Comparison of ENCODE assay signal across 8 cellular contexts in genomic region chr14:26597136-26598080, GRCh38. TPM values are rescaled to one million over a fixed set of nuclear protein-coding genes. Genes with fewer than 3 reads are reported as not detected.
DNase-seq lines count a peak whose midpoint lies in the region; ATAC-seq and TF ChIP-seq lines count a peak whose summit lies in the region.

Gene NOVA1 (minus strand): TSS chr14:26598033. CDS start chr14:26597436, 597 bp downstream.

- ATAC-seq in HG02678 (IDR thresholded peaks at IDR 0.05; ENCODE audit: unreplicated experiment) (peak; percentile 13), GM19023 (IDR thresholded peaks at IDR 0.05; ENCODE audit: unreplicated experiment) (no peak), HG02970 (IDR thresholded peaks at IDR 0.05; ENCODE audit: low FRiP score, unreplicated experiment) (no peak)

- H3K9me3 ChIP-seq in muscle layer of duodenum (ENCODE audit: control insufficient read depth in 1 of 2, low read length in 2 of 2) (no peaks in the 10 kb centered on the region), Karpas-422 (ENCODE audit: low read length) (peaks cover 59% of the 10 kb centered on the region)

- no peak within 1 kb of the TSS for H2AFZ ChIP-seq in Karpas-422 (ENCODE audit: low read length)

- H3K9me2 ChIP-seq in Karpas-422 (replicated peaks; ENCODE audit: insufficient read depth, low read length): no peaks in the 10 kb centered on the region

- no peak within 1 kb of the TSS for H3K9ac ChIP-seq in Karpas-422 (ENCODE audit: low read length)

- H3K4me3 ChIP-seq in fibroblast of mammary gland (ENCODE audit: control insufficient read depth, low read depth, low read length) (peak within 1 kb of the TSS; percentile 87), muscle layer of duodenum (ENCODE audit: low read depth in 1 of 2, low read length in 2 of 2) (peak within 1 kb of the TSS; percentile 66 to 85), Karpas-422 (ENCODE audit: low read length) (no peak within 1 kb of the TSS)

- TF ChIP-seq CTCF in fibroblast of mammary gland (conservative IDR thresholded peaks at IDR 0.05; ENCODE audit: control insufficient read depth, insufficient read depth, low read depth, low read length): no peak

- H3K27ac ChIP-seq in muscle layer of duodenum (ENCODE audit: low read length) (peak within 1 kb of the TSS; percentile 45), Karpas-422 (ENCODE audit: low read length) (no peak within 1 kb of the TSS)

- H3K27me3 ChIP-seq in muscle layer of duodenum (ENCODE audit: low read depth, low read length) (no peaks in the 10 kb centered on the region), Karpas-422 (ENCODE audit: low read length) (no peaks in the 10 kb centered on the region)

- H3K4me1 ChIP-seq in muscle layer of duodenum (ENCODE audit: control insufficient read depth in 1 of 2, insufficient read depth in 2 of 2, low read length in 2 of 2): peaks cover 0 to 8% of the 10 kb centered on the region in 2 donors
- no peaks in the 10 kb centered on the region for H3K4me1 ChIP-seq in Karpas-422 (ENCODE audit: low read length)

- H3K4me2 ChIP-seq in Karpas-422 (ENCODE audit: low read depth, low read length, poor library complexity, severe bottlenecking): no peak within 1 kb of the TSS

- no peaks in the 10 kb centered on the region for H3K36me3 ChIP-seq in muscle layer of duodenum (ENCODE audit: control insufficient read depth in 1 of 2, insufficient read depth in 2 of 2, low read length in 2 of 2)
- H3K36me3 ChIP-seq in Karpas-422 (ENCODE audit: insufficient read depth, low read length): no peaks in the 10 kb centered on the region

- no peaks in the 10 kb centered on the region for H4K20me1 ChIP-seq in Karpas-422 (ENCODE audit: insufficient read depth, low read depth, low read length)

- peak; percentile 24 for DNase-seq in AG08396 (ENCODE audit: low spot score)
- peak; percentile 57 for DNase-seq in SK-N-DZ (ENCODE audit: low spot score)
- peak; percentile 18 for DNase-seq in fibroblast of mammary gland (ENCODE audit: low read depth)
- DNase-seq in Karpas-422: no peak

- no peaks in the 10 kb centered on the region for H3K79me2 ChIP-seq in Karpas-422 (ENCODE audit: low read length)

RNA-seq across cellular contexts. Expression of gene NOVA1, which starts in this region (rescaled TPM):
- 5.0 and 5.1 TPM in 2 replicates for polyA plus RNA-seq in SK-N-DZ (2014; cell fraction: cytosol; rRNA removed)
- polyA plus RNA-seq in SK-N-DZ (2014; cell fraction: nucleus; rRNA removed): 5.0 and 9.1 TPM in 2 replicates
- not detected in 2 replicates for total RNA-seq in Karpas-422 (2014; rRNA removed; shearing (Covaris generic); ENCODE audit: low replicate concordance)
